1 cellular context compared by ENCODE assay signal in genomic region chr7:711967-712600, GRCh38.
TF ChIP-seq lines count a peak whose summit lies in the region.

No MANE protein-coding gene starts in this region.

TF ChIP-seq in GM23338, 12 proteins besides CTCF, POLR2A, EP300 and RAD21 (continued from another document):
- TF ChIP-seq ZNF462 (CRISPR knock-in tag; IDR thresholded peaks at IDR 0.05) (no peak), ZNF114 (CRISPR knock-in tag; IDR thresholded peaks at IDR 0.05) (no peak), CREB1 (CRISPR knock-in tag; IDR thresholded peaks at IDR 0.05; ENCODE audit: low read depth) (no peak), EZH2phosphoT487 (IDR thresholded peaks at IDR 0.05; ENCODE audit: unreplicated experiment) (no peak), ETS1 (IDR thresholded peaks at IDR 0.05) (no peak)
